ENCODE assay signal across 1 cellular context in the genomic region with DNA sequence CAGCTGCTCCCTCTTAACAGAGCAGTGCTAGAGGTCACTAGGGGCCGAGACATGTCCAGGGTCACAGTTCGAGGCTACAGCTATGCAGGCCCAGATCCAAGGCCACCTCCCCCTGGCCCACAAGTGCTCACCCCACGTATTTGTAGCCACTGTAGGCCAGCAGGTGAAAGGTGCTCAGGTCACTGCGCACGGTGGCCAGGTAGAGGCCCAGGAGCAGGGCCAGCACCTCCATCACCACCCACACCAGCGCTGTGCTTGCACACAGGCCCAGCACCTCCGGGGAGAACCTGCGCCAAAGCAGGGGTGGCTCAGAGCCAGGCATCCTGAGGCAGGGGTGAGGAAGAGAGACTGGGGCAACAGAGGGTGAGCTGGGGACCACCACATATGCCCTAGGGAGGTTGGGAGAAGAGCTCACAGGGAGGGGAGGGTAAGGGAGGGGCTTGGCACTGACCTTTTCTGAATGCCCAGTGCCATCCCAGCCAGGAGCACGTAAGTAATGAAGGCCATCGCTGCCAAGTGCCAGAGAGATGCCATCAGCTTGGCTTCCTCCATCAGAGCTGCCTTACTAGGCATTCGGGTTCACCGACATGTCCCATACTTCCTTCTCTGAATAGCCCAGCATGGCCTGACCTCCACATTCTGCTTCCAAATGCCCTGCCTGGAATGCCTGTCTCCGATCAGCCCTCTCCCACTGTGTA.
A peak's percentile ranks its signal among the peaks of the same experiment; 100 is the strongest.
TF ChIP-seq lines count a peak whose summit lies in the region.

No MANE protein-coding gene starts in this region.

TF ChIP-seq in H1, 55 proteins besides CTCF, POLR2A, EP300 and RAD21:
- TF ChIP-seq SRF (IDR thresholded peaks at IDR 0.05; ENCODE audit: low read depth, low read length) = no peak
- TF ChIP-seq POLR2AphosphoS5 (IDR thresholded peaks at IDR 0.05; ENCODE audit: low read depth, low read length) = 0 out of 2 replicates have a peak, but pooled peaks have one; percentile 13
